ENCODE assay signal across 15 cellular contexts in genomic region chr1:232378266-232379041, GRCh38.
A peak's percentile ranks its signal among the peaks of the same experiment; 100 is the strongest.
DNase-seq lines count a peak whose midpoint lies in the region; ATAC-seq and TF ChIP-seq lines count a peak whose summit lies in the region.
"Had no signal": no experiment of that assay in that cellular context is flagged by ENCODE, and none has a peak within 500 bp of the region (broad histone marks: within the 10 kb centered on the region; RNA-seq: fewer than 3 reads in every experiment).

No MANE protein-coding gene starts in this region.

- H3K27me3 ChIP-seq in CD4-positive, alpha-beta T cell (ENCODE audit: control insufficient read depth, insufficient read depth, low read length), result no peaks in the 10 kb centered on the region
- H3K27me3 ChIP-seq: cardiac muscle cell, neural progenitor cell, SJSA1 had no signal

- intact Hi-C loops in CD4-positive, alpha-beta T cell (cut with DNase I, micrococcal nuclease), result no loop called here

- peaks cover 25% of the 10 kb centered on the region for H3K4me1 Mint-ChIP-seq in WTC11
- H3K4me1 Mint-ChIP-seq in naive thymus-derived CD8-positive, alpha-beta T cell, result no peaks in the 10 kb centered on the region
- H3K4me1 Mint-ChIP-seq in CD4-positive, alpha-beta T cell (ENCODE audit: low read depth), result no peaks in the 10 kb centered on the region

- peak overlapping the region in 11 of 21 experiments; percentile 4 to 76 (median 41) for H3K27ac ChIP-seq in skin epidermis
- no peak overlapping the region for H3K27ac ChIP-seq in CD4-positive, alpha-beta T cell (ENCODE audit: low read depth, low read length)
- H3K27ac ChIP-seq: cardiac muscle cell, neural progenitor cell, SJSA1 had no signal

- POLR2A ChIA-PET in WTC11 (lab: Charles Lee), result no interaction called here
- POLR2A ChIA-PET in naive thymus-derived CD8-positive, alpha-beta T cell (lab: Charles Lee), result no interaction called here
- POLR2A ChIA-PET in CD4-positive, alpha-beta T cell (lab: Charles Lee), result no interaction called here

- no peaks in the 10 kb centered on the region for H3K36me3 Mint-ChIP-seq in WTC11
- H3K36me3 Mint-ChIP-seq in naive thymus-derived CD8-positive, alpha-beta T cell, result no peaks in the 10 kb centered on the region
- no peaks in the 10 kb centered on the region for H3K36me3 Mint-ChIP-seq in CD4-positive, alpha-beta T cell (ENCODE audit: low read depth)
- H3K36me3 Mint-ChIP-seq: CD8-positive, alpha-beta T cell; neural progenitor cell had no signal

- no peaks in the 10 kb centered on the region for H3K9me3 ChIP-seq in CD4-positive, alpha-beta T cell (ENCODE audit: control insufficient read depth, low read length)
- H3K9me3 ChIP-seq: SJSA1 had no signal

- TF ChIP-seq CTCF in WTC11 (IDR thresholded peaks at IDR 0.05), result no peak
- no peak for TF ChIP-seq CTCF in CD4-positive, alpha-beta T cell (IDR thresholded peaks at IDR 0.05)

- peaks cover 7% of the 10 kb centered on the region for H3K27me3 Mint-ChIP-seq in WTC11 (ENCODE audit: low read depth)
- peaks cover 5 to 22% (median 5%) of the 10 kb centered on the region in 5 donors for H3K27me3 Mint-ChIP-seq in naive thymus-derived CD8-positive, alpha-beta T cell
- H3K27me3 Mint-ChIP-seq in CD4-positive, alpha-beta T cell, result no peaks in the 10 kb centered on the region

- H3K9me3 Mint-ChIP-seq in WTC11, result no peaks in the 10 kb centered on the region
- H3K9me3 Mint-ChIP-seq in naive thymus-derived CD8-positive, alpha-beta T cell, result no peaks in the 10 kb centered on the region
- H3K9me3 Mint-ChIP-seq in CD4-positive, alpha-beta T cell, result no peaks in the 10 kb centered on the region
- H3K9me3 Mint-ChIP-seq: CD8-positive, alpha-beta T cell; neural progenitor cell had no signal

- H3K4me3 Mint-ChIP-seq in WTC11, result no peak overlapping the region
- no peak overlapping the region for H3K4me3 Mint-ChIP-seq in naive thymus-derived CD8-positive, alpha-beta T cell
- no peak overlapping the region for H3K4me3 Mint-ChIP-seq in CD4-positive, alpha-beta T cell
- H3K4me3 Mint-ChIP-seq: CD8-positive, alpha-beta T cell; neural progenitor cell had no signal

- ATAC-seq in WTC11, result peak; percentile 48
- ATAC-seq in naive thymus-derived CD8-positive, alpha-beta T cell, result no peak
- ATAC-seq in CD4-positive, alpha-beta T cell (ENCODE audit: poor library complexity), result no peak
- ATAC-seq: CD8-positive, alpha-beta T cell had no signal

- H3K4me3 ChIP-seq in skin epidermis, result no peak overlapping the region
- H3K4me3 ChIP-seq: cardiac muscle cell, neural progenitor cell, SJSA1 had no signal

- CTCF ChIA-PET in WTC11 (lab: Charles Lee), result no interaction called here
- CTCF ChIA-PET in CD4-positive, alpha-beta T cell (lab: Charles Lee), result no interaction called here

- no peak overlapping the region for H3K27ac Mint-ChIP-seq in WTC11
- no peak overlapping the region for H3K27ac Mint-ChIP-seq in naive thymus-derived CD8-positive, alpha-beta T cell
- H3K27ac Mint-ChIP-seq in CD4-positive, alpha-beta T cell, result no peak overlapping the region
- H3K27ac Mint-ChIP-seq: CD8-positive, alpha-beta T cell; neural progenitor cell had no signal

- DNase-seq in NCI-H2107 treated with DMSO at 0.1 percent for 48 hours (lab: John Stamatoyannopoulos, UW; ENCODE audit: unreplicated experiment) (peak; percentile 17), NCI-H2107 (lab: John Stamatoyannopoulos, UW) (no peak), WTC11 (ENCODE audit: low spot score) (no peak), islet precursor cell (peak; percentile 67), SKM-1 (lab: John Stamatoyannopoulos, UW; ENCODE audit: unreplicated experiment) (no peak)
- no peak for DNase-seq in naive thymus-derived CD8-positive, alpha-beta T cell
- no peak for DNase-seq in CD4-positive, alpha-beta T cell
- DNase-seq: activated naive CD4-positive, alpha-beta T cell treated with Interleukin-2 at 50 U/mL for 16 hours; CD8-positive, alpha-beta T cell; KBM-7; NCI-H146 had no signal

TF ChIP-seq in WTC11, 78 proteins besides CTCF, POLR2A, EP300 and RAD21:
- TF ChIP-seq RELA (CRISPR knock-in tag; IDR thresholded peaks at IDR 0.05; ENCODE audit: borderline replicate concordance), result no peak
- TF ChIP-seq ZNF121 (CRISPR knock-in tag; IDR thresholded peaks at IDR 0.05), result peak; percentile 46; the same call in 1 of the 2 replicates
- TF ChIP-seq, protein P1, sequence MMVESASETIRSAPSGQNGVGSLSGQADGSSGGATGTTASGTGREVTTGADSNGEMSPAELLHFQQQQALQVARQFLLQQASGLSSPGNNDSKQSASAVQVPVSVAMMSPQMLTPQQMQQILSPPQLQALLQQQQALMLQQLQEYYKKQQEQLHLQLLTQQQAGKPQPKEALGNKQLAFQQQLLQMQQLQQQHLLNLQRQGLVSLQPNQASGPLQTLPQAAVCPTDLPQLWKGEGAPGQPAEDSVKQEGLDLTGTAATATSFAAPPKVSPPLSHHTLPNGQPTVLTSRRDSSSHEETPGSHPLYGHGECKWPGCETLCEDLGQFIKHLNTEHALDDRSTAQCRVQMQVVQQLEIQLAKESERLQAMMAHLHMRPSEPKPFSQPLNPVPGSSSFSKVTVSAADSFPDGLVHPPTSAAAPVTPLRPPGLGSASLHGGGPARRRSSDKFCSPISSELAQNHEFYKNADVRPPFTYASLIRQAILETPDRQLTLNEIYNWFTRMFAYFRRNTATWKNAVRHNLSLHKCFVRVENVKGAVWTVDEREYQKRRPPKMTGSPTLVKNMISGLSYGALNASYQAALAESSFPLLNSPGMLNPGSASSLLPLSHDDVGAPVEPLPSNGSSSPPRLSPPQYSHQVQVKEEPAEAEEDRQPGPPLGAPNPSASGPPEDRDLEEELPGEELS (CRISPR knock-in tag; IDR thresholded peaks at IDR 0.05), result no peak
- TF ChIP-seq ELF4 (CRISPR knock-in tag; IDR thresholded peaks at IDR 0.05; ENCODE audit: low read depth), result no peak
- TF ChIP-seq ZNF423 (CRISPR knock-in tag; IDR thresholded peaks at IDR 0.05), result peak; percentile 71
- no peak for TF ChIP-seq PRDM15 (CRISPR knock-in tag; IDR thresholded peaks at IDR 0.05)

Comparison
In these comparisons a context has a peak if more than half of its experiments do, and no peak if none do; other contexts are left out.
1. DNase-seq: peak in NCI-H2107 treated with DMSO at 0.1 percent for 48 hours (single experiment) and islet precursor cell (single experiment); none in NCI-H2107 (single experiment), WTC11 (single experiment), SKM-1 (single experiment), naive thymus-derived CD8-positive, alpha-beta T cell (0 of 10) and CD4-positive, alpha-beta T cell (0 of 10).